In genomic region chr1:174659823-174660222, GRCh38 we compare ENCODE assay signal across 16 cellular contexts.
DNase-seq lines count a peak whose midpoint lies in the region; ATAC-seq, FAIRE-seq and TF ChIP-seq lines count a peak whose summit lies in the region.
"Had no signal": no experiment of that assay in that cellular context is flagged by ENCODE, and none has a peak within 500 bp of the region (broad histone marks: within the 10 kb centered on the region; RNA-seq: fewer than 3 reads in every experiment).

No MANE protein-coding gene starts in this region.

- ATAC-seq in Right ventricle myocardium inferior = peak; percentile 87
- ATAC-seq in Right ventricle myocardium superior (ENCODE audit: poor library complexity) = peak; percentile 90
- no peak for ATAC-seq in HG03457 (IDR thresholded peaks at IDR 0.05; ENCODE audit: unreplicated experiment)
- no peak for ATAC-seq in mucosa of descending colon
- ATAC-seq: A549; activated naive CD8-positive, alpha-beta T cell treated with anti-CD3 and anti-CD28 coated beads, Interleukin-2, amount 50 U/mL, for 24 hours had no signal

- no peak for FAIRE-seq in urothelium cell line (lab: Jason Lieb, UNC)
- FAIRE-seq: A549 had no signal

- no peak overlapping the region for H3K4me3 ChIP-seq in mucosa of descending colon
- H3K4me3 ChIP-seq: A549 had no signal

- no peaks in the 10 kb centered on the region for H3K9me3 ChIP-seq in mucosa of descending colon
- H3K9me3 ChIP-seq: A549 had no signal

- intact Hi-C loops in Right ventricle myocardium inferior (cut with DNase I) = no loop called here
- intact Hi-C loops in cardiac septum (cut with DNase I) = no loop called here
- intact Hi-C loops in Right ventricle myocardium superior (cut with DNase I) = no loop called here
- intact Hi-C loops in mucosa of descending colon (cut with DNase I, micrococcal nuclease) = no loop called here

- no peak for TF ChIP-seq CTCF in mucosa of descending colon (IDR thresholded peaks at IDR 0.05)

- no peaks in the 10 kb centered on the region for H3K4me1 ChIP-seq in mucosa of descending colon (ENCODE audit: low read depth)
- H3K4me1 ChIP-seq: A549 had no signal

- no peaks in the 10 kb centered on the region for H3K36me3 ChIP-seq in mucosa of descending colon (ENCODE audit: low read depth)

- no peak for DNase-seq in Right ventricle myocardium inferior (ENCODE audit: missing footprints)
- no peak for DNase-seq in cardiac septum (ENCODE audit: low spot score)
- peak; percentile 18 for DNase-seq in brain pericyte (ENCODE audit: low read depth, low spot score)
- no peak for DNase-seq in Right ventricle myocardium superior
- peak; percentile 5 for DNase-seq in urothelium cell line (ENCODE audit: low spot score)
- DNase-seq in CD1c-positive myeloid dendritic cell (ENCODE audit: extremely low spot score) = no peak
- DNase-seq in mucosa of descending colon = no peak
- DNase-seq: activated CD4-positive, CD25-positive, alpha-beta regulatory T cell; activated naive CD8-positive, alpha-beta T cell treated with anti-CD3 and anti-CD28 coated beads, Interleukin-2, amount 50 U/mL, for 24 hours; activated T-cell treated with anti-CD3 and anti-CD28 coated beads for 4 hours; DMS 273 treated with DMSO at 0.1 percent for 48 hours; effector memory CD4-positive, alpha-beta T cell; mesendoderm; NK-92 treated with Interleukin-12 subunit alpha and Interleukin-12 subunit beta, amount 100 ng/mL, for 24 hours had no signal

Comparison
In these comparisons a context has a peak if more than half of its experiments do, and no peak if none do; other contexts are left out.
1. ATAC-seq: peak in Right ventricle myocardium inferior (single experiment) and Right ventricle myocardium superior (single experiment); none in HG03457 (single experiment) and mucosa of descending colon (single experiment).
2. DNase-seq: peak in brain pericyte (single experiment) and urothelium cell line (single experiment); none in Right ventricle myocardium inferior (single experiment), cardiac septum (single experiment), Right ventricle myocardium superior (single experiment), CD1c-positive myeloid dendritic cell (single experiment) and mucosa of descending colon (0 of 3).